ENCODE assay signal across 10 cellular contexts in genomic region chr2:134231296-134231964, GRCh38. TPM values are rescaled to one million over a fixed set of nuclear protein-coding genes. Genes with fewer than 3 reads are reported as not detected.
DNase-seq lines count a peak whose midpoint lies in the region; ATAC-seq and TF ChIP-seq lines count a peak whose summit lies in the region.
"Had no signal": no experiment of that assay in that cellular context is flagged by ENCODE, and none has a peak within 500 bp of the region (broad histone marks: within the 10 kb centered on the region; RNA-seq: fewer than 3 reads in every experiment).

No MANE protein-coding gene starts in this region.

- peaks cover 11% of the 10 kb centered on the region for H3K79me2 ChIP-seq in smooth muscle cell (ENCODE audit: low read depth)

- H4K20me1 ChIP-seq in smooth muscle cell (ENCODE audit: low read depth), result no peaks in the 10 kb centered on the region

- H3K4me3 Mint-ChIP-seq in activated T-cell treated with anti-CD3 and anti-CD28 coated beads, Interleukin-2, amount 50 U/mL, for 24 hours, result no peak overlapping the region
- H3K4me3 Mint-ChIP-seq in activated naive CD8-positive, alpha-beta T cell, result peak overlapping the region; percentile 41

- H3K4me2 ChIP-seq in smooth muscle cell, result peak overlapping the region; percentile 67

- H2AFZ ChIP-seq in smooth muscle cell (ENCODE audit: low read depth), result no peak overlapping the region

- peak overlapping the region; percentile 97 for H3K27ac Mint-ChIP-seq in activated T-cell treated with anti-CD3 and anti-CD28 coated beads, Interleukin-2, amount 50 U/mL, for 24 hours
- H3K27ac Mint-ChIP-seq in activated naive CD8-positive, alpha-beta T cell, result peak overlapping the region; percentile 83

- H3K4me3 ChIP-seq in smooth muscle cell, result no peak overlapping the region

- DNase-seq in activated T-cell treated with anti-CD3 and anti-CD28 coated beads, Interleukin-2, amount 50 U/mL, for 24 hours, result no peak
- no peak for DNase-seq in activated T-cell treated with anti-CD3 and anti-CD28 coated beads for 4 hours
- no peak for DNase-seq in smooth muscle cell (lab: John Stamatoyannopoulos, UW; ENCODE audit: unreplicated experiment)
- no peak for DNase-seq in NCI-H1436 treated with DMSO at 0.1 percent for 48 hours (lab: John Stamatoyannopoulos, UW)
- DNase-seq in NCI-H2029 treated with DMSO at 0.1 percent for 48 hours (lab: John Stamatoyannopoulos, UW), result no peak
- DNase-seq: activated CD4-positive, alpha-beta T cell treated with anti-CD3 and anti-CD28 coated beads, Interleukin-2, amount 50 U/mL, for 1 hour; NCI-H187 treated with DMSO at 0.1 percent for 48 hours had no signal

- H3K36me3 Mint-ChIP-seq in activated T-cell treated with anti-CD3 and anti-CD28 coated beads, Interleukin-2, amount 50 U/mL, for 24 hours (ENCODE audit: low read depth), result peaks cover 36% of the 10 kb centered on the region
- H3K36me3 Mint-ChIP-seq in activated naive CD8-positive, alpha-beta T cell, result peaks cover 5% of the 10 kb centered on the region

- H3K9me3 Mint-ChIP-seq in activated T-cell treated with anti-CD3 and anti-CD28 coated beads, Interleukin-2, amount 50 U/mL, for 24 hours, result peaks cover 31% of the 10 kb centered on the region
- H3K9me3 Mint-ChIP-seq in activated naive CD8-positive, alpha-beta T cell (ENCODE audit: low read depth), result peaks cover 13% of the 10 kb centered on the region

- peaks cover 13% of the 10 kb centered on the region for H3F3A ChIP-seq in smooth muscle cell (ENCODE audit: low read depth)

- no peak for TF ChIP-seq CTCF in smooth muscle cell (IDR thresholded peaks at IDR 0.05; ENCODE audit: borderline replicate concordance, insufficient read depth, poor library complexity, severe bottlenecking)

- H3K4me1 ChIP-seq in smooth muscle cell (ENCODE audit: low read depth), result peaks cover 9% of the 10 kb centered on the region

- H3K9ac ChIP-seq in smooth muscle cell (ENCODE audit: low read depth), result no peak overlapping the region

- H3K9me3 ChIP-seq in smooth muscle cell (replicated peaks; ENCODE audit: low read depth), result no peaks in the 10 kb centered on the region

- H3K27me3 ChIP-seq in smooth muscle cell (ENCODE audit: low read depth), result no peaks in the 10 kb centered on the region

- 93% methylated on average over 3 of the region's 3 CpGs for WGBS in smooth muscle cell (ENCODE audit: low lambda C conversion rate)

- H3K4me1 Mint-ChIP-seq in activated T-cell treated with anti-CD3 and anti-CD28 coated beads, Interleukin-2, amount 50 U/mL, for 24 hours (ENCODE audit: low read depth), result peaks cover 94% of the 10 kb centered on the region
- H3K4me1 Mint-ChIP-seq in activated naive CD8-positive, alpha-beta T cell (ENCODE audit: low read depth), result peaks cover 82% of the 10 kb centered on the region

- H3K27me3 Mint-ChIP-seq in activated T-cell treated with anti-CD3 and anti-CD28 coated beads, Interleukin-2, amount 50 U/mL, for 24 hours, result no peaks in the 10 kb centered on the region
- no peaks in the 10 kb centered on the region for H3K27me3 Mint-ChIP-seq in activated naive CD8-positive, alpha-beta T cell

- H3K36me3 ChIP-seq in smooth muscle cell (ENCODE audit: low read depth), result no peaks in the 10 kb centered on the region

- peak overlapping the region; percentile 43 for H3K27ac ChIP-seq in smooth muscle cell (ENCODE audit: low read depth)

- peak; percentile 25 for ATAC-seq in HG02981 (IDR thresholded peaks at IDR 0.05; ENCODE audit: unreplicated experiment)
- no peak for ATAC-seq in HG02798 (IDR thresholded peaks at IDR 0.05; ENCODE audit: poor library complexity, unreplicated experiment)

RNA-seq across cellular contexts. Expression of gene MGAT5, which starts 22.4 kb away (rescaled TPM):
- total RNA-seq in smooth muscle cell, result 33.8 and 49.1 TPM in 2 replicates
- polyA plus RNA-seq in smooth muscle cell, result 4.5 and 5.0 TPM in 2 replicates
